ENCODE assay signal across 9 cellular contexts in genomic region chr2:27085062-27085669, GRCh38. TPM values are rescaled to one million over a fixed set of nuclear protein-coding genes. Genes with fewer than 3 reads are reported as not detected.
DNase-seq lines count a peak whose midpoint lies in the region; ATAC-seq, FAIRE-seq and TF ChIP-seq lines count a peak whose summit lies in the region.
"Had no signal": no experiment of that assay in that cellular context is flagged by ENCODE, and none has a peak within 500 bp of the region (broad histone marks: within the 10 kb centered on the region; RNA-seq: fewer than 3 reads in every experiment).

No MANE protein-coding gene starts in this region.

- H3K27ac ChIP-seq in breast epithelium (peak overlapping the region; percentile 74 to 89), mesenchymal stem cell (ENCODE audit: low read length, poor library complexity, severe bottlenecking) (no peak overlapping the region), tibial nerve (peak overlapping the region in 3 of 4 donors; percentile 92 to 95 (median 95))

- H3K36me3 ChIP-seq in breast epithelium (no peaks in the 10 kb centered on the region), mesenchymal stem cell (ENCODE audit: control insufficient read depth in 1 of 2, insufficient read depth in 2 of 2, low read depth in 1 of 2, low read length in 2 of 2) (peaks cover 11 to 14% of the 10 kb centered on the region in 2 experiments), tibial nerve (peaks cover 0 to 14% (median 0%) of the 10 kb centered on the region in 3 donors)

- no peak overlapping the region for H3K14ac ChIP-seq in mesenchymal stem cell (ENCODE audit: low read length in 2 of 2)

- peak overlapping the region; percentile 72 to 86 for H3K18ac ChIP-seq in mesenchymal stem cell (ENCODE audit: low read depth in 1 of 2, low read length in 2 of 2)

- peaks cover 35% of the 10 kb centered on the region for H3K4me1 Mint-ChIP-seq in activated naive CD4-positive, alpha-beta T cell treated with anti-CD3 and anti-CD28 coated beads for 36 hours (ENCODE audit: low read depth)

- H3K9me3 ChIP-seq in breast epithelium (no peaks in the 10 kb centered on the region), mesenchymal stem cell (ENCODE audit: control insufficient read depth, low read length) (no peaks in the 10 kb centered on the region), tibial nerve (no peaks in the 10 kb centered on the region)

- WGBS in mesenchymal stem cell: 66% methylated on average over 10 of the region's 10 CpGs
- WGBS in tibial nerve, 2 donors: 55 to 65% methylated on average over 8 to 10 of the region's 10 CpGs

- H3K27me3 Mint-ChIP-seq in activated naive CD4-positive, alpha-beta T cell treated with anti-CD3 and anti-CD28 coated beads for 36 hours (ENCODE audit: low read depth): no peaks in the 10 kb centered on the region

- H3K27ac Mint-ChIP-seq in activated naive CD4-positive, alpha-beta T cell treated with anti-CD3 and anti-CD28 coated beads for 36 hours: no peak overlapping the region

- H3K27me3 ChIP-seq in breast epithelium: no peaks in the 10 kb centered on the region
- H3K27me3 ChIP-seq in mesenchymal stem cell (ENCODE audit: control insufficient read depth in 1 of 2, insufficient read depth in 1 of 2, low read length in 2 of 2): peaks cover 0 to 8% of the 10 kb centered on the region in 2 experiments
- H3K27me3 ChIP-seq in tibial nerve: no peaks in the 10 kb centered on the region

- peak overlapping the region; percentile 91 for H4K91ac ChIP-seq in mesenchymal stem cell (ENCODE audit: low read length)

- H2BK12ac ChIP-seq in mesenchymal stem cell (ENCODE audit: low read length in 2 of 2): no peak overlapping the region

- no peak for FAIRE-seq in HTR-8/SVneo (lab: Jason Lieb, UNC)

- peaks cover 0 to 18% of the 10 kb centered on the region in 2 donors for H3K4me1 ChIP-seq in breast epithelium
- peaks cover 25% of the 10 kb centered on the region for H3K4me1 ChIP-seq in mesenchymal stem cell (ENCODE audit: control insufficient read depth, insufficient read depth, low read depth, low read length)
- H3K4me1 ChIP-seq in tibial nerve: peaks cover 0 to 46% (median 31%) of the 10 kb centered on the region in 4 donors

- H2BK120ac ChIP-seq in mesenchymal stem cell (ENCODE audit: low read depth, low read length): no peak overlapping the region

- H3K9ac ChIP-seq in mesenchymal stem cell (ENCODE audit: low read length): peak overlapping the region; percentile 89

- no peak for ATAC-seq in HG02678 (IDR thresholded peaks at IDR 0.05; ENCODE audit: unreplicated experiment)

- TF ChIP-seq EP300 in tibial nerve (IDR thresholded peaks at IDR 0.05): no peak

- no peaks in the 10 kb centered on the region for H3K79me1 ChIP-seq in mesenchymal stem cell (replicated peaks; ENCODE audit: low read length, poor library complexity, severe bottlenecking)

- peak overlapping the region; percentile 9 for H2BK15ac ChIP-seq in mesenchymal stem cell (ENCODE audit: low read depth, poor library complexity, severe bottlenecking)

- no peak overlapping the region for H2BK5ac ChIP-seq in mesenchymal stem cell (ENCODE audit: low read depth, low read length, poor library complexity, severe bottlenecking)

- H4K8ac ChIP-seq in mesenchymal stem cell (ENCODE audit: low read length): no peak overlapping the region

- CTCF ChIA-PET in activated naive CD4-positive, alpha-beta T cell treated with anti-CD3 and anti-CD28 coated beads for 36 hours (lab: Charles Lee): interaction anchor here (1.3 to 3.1 kb wide), 3 partner anchors 11 to 35 kb away, joined by 4 to 13 read pairs (median 5); partner anchors contain the start of gene OST4

- no peak overlapping the region for H2AK5ac ChIP-seq in mesenchymal stem cell (ENCODE audit: low read length, severe bottlenecking)

- intact Hi-C loops in activated naive CD4-positive, alpha-beta T cell treated with anti-CD3 and anti-CD28 coated beads for 36 hours (cut with micrococcal nuclease): loop anchor here (5.0 kb wide), 1 partner anchor 47 kb away; the partner anchor contains the start of gene PREB
- intact Hi-C loops in breast epithelium (cut with DNase I; ENCODE audit: low total_unique reads): no loop called here

- peak overlapping the region; percentile 96 for H3K4me2 ChIP-seq in mesenchymal stem cell (ENCODE audit: low read length, poor library complexity, severe bottlenecking)

- DNase-seq in activated naive CD4-positive, alpha-beta T cell treated with anti-CD3 and anti-CD28 coated beads for 36 hours: no peak
- no peak for DNase-seq in activated naive CD4-positive, alpha-beta T cell (lab: John Stamatoyannopoulos, UW)
- no peak for DNase-seq in breast epithelium (ENCODE audit: low spot score in 2 of 2)
- DNase-seq in mesenchymal stem cell: no peak
- DNase-seq in tibial nerve (ENCODE audit: low spot score in 2 of 2): no peak
- DNase-seq in HTR-8/SVneo (ENCODE audit: insufficient read length, low spot score): no peak
- DNase-seq in NCI-H524 treated with DMSO at 0.1 percent for 48 hours (lab: John Stamatoyannopoulos, UW): no peak
- DNase-seq: DMS79 had no signal

- TF ChIP-seq POLR2A in breast epithelium (IDR thresholded peaks at IDR 0.05): no peak
- TF ChIP-seq POLR2A in tibial nerve (IDR thresholded peaks at IDR 0.05): no peak

- H3K9me3 Mint-ChIP-seq in activated naive CD4-positive, alpha-beta T cell treated with anti-CD3 and anti-CD28 coated beads for 36 hours: no peaks in the 10 kb centered on the region

- H3K4ac ChIP-seq in mesenchymal stem cell (ENCODE audit: low read depth in 1 of 2, low read length in 2 of 2): peak overlapping the region; percentile 37 to 78

- H2AFZ ChIP-seq in mesenchymal stem cell (ENCODE audit: low read depth, low read length): no peak overlapping the region

- TF ChIP-seq CTCF in breast epithelium (IDR thresholded peaks at IDR 0.05): no peak
- no peak for TF ChIP-seq CTCF in tibial nerve (IDR thresholded peaks at IDR 0.05)

- H3K4me3 Mint-ChIP-seq in activated naive CD4-positive, alpha-beta T cell treated with anti-CD3 and anti-CD28 coated beads for 36 hours: peak overlapping the region; percentile 81

- H3K36me3 Mint-ChIP-seq in activated naive CD4-positive, alpha-beta T cell treated with anti-CD3 and anti-CD28 coated beads for 36 hours (ENCODE audit: low read depth): peaks cover 2% of the 10 kb centered on the region

- peak overlapping the region; percentile 68 to 75 (median 74) for H3K4me3 ChIP-seq in breast epithelium
- H3K4me3 ChIP-seq in mesenchymal stem cell (ENCODE audit: insufficient read depth in 1 of 2, low read depth in 1 of 2, low read length in 2 of 2): peak overlapping the region; percentile 63 to 79
- peak overlapping the region; percentile 68 to 82 (median 72) for H3K4me3 ChIP-seq in tibial nerve

- no peak overlapping the region for H3K23ac ChIP-seq in mesenchymal stem cell (ENCODE audit: low read length in 2 of 2)

RNA-seq across cellular contexts. Expression of gene KHK, which starts 1.4 kb away (rescaled TPM):
- 10 to 100 TPM in 1 of 2 experiments, 1 to 10 TPM in 1; 9.5 to 10.2 TPM for total RNA-seq in activated naive CD4-positive, alpha-beta T cell treated with anti-CD3 and anti-CD28 coated beads for 36 hours
- 1 to 10 TPM; 2.2 to 4.1 (median 3.6) TPM for total RNA-seq in breast epithelium
- 0.29 TPM for polyA plus RNA-seq in mesenchymal stem cell (2013, experiment 1 of 2)
- 0.38 TPM for polyA plus RNA-seq in mesenchymal stem cell (2013, experiment 2 of 2)
- total RNA-seq in tibial nerve: 10 to 100 TPM in 2 of 4 donors, 1 to 10 TPM in 2; 5.1 to 12.2 (median 9.1) TPM

RNA-seq across cellular contexts. Expression of gene EMILIN1, which starts 6.8 kb away (rescaled TPM):
- total RNA-seq in activated naive CD4-positive, alpha-beta T cell treated with anti-CD3 and anti-CD28 coated beads for 36 hours: under 1 TPM; 0.15 to 0.29 TPM
- 10 to 100 TPM; 25.6 to 94.7 (median 26.9) TPM for total RNA-seq in breast epithelium
- 122 TPM for polyA plus RNA-seq in mesenchymal stem cell (2013, experiment 1 of 2)
- polyA plus RNA-seq in mesenchymal stem cell (2013, experiment 2 of 2): 129 TPM
- total RNA-seq in tibial nerve: 10 to 100 TPM; 56.6 to 95.1 (median 70.1) TPM

RNA-seq across cellular contexts. Expression of gene OST4, which starts 13.7 kb away (rescaled TPM):
- total RNA-seq in activated naive CD4-positive, alpha-beta T cell treated with anti-CD3 and anti-CD28 coated beads for 36 hours: 100 to 1,000 TPM; 257 to 282 TPM
- 100 to 1,000 TPM; 271 to 309 (median 281) TPM for total RNA-seq in breast epithelium
- polyA plus RNA-seq in mesenchymal stem cell (2013, experiment 1 of 2): 1,831 TPM
- 1,802 TPM for polyA plus RNA-seq in mesenchymal stem cell (2013, experiment 2 of 2)
- 100 to 1,000 TPM; 111 to 217 (median 166) TPM for total RNA-seq in tibial nerve

RNA-seq across cellular contexts. Expression of gene AGBL5, which starts 33.7 kb away (rescaled TPM):
- 10 to 100 TPM; 19.1 to 19.7 TPM for total RNA-seq in activated naive CD4-positive, alpha-beta T cell treated with anti-CD3 and anti-CD28 coated beads for 36 hours
- total RNA-seq in breast epithelium: 10 to 100 TPM; 12.5 to 21.5 (median 16.1) TPM
- polyA plus RNA-seq in mesenchymal stem cell (2013, experiment 1 of 2): 18.2 TPM
- 17.4 TPM for polyA plus RNA-seq in mesenchymal stem cell (2013, experiment 2 of 2)
- 10 to 100 TPM; 12.1 to 14.4 (median 14.3) TPM for total RNA-seq in tibial nerve

RNA-seq across cellular contexts. Expression of gene CGREF1, which starts 33.8 kb away (rescaled TPM):
- total RNA-seq in activated naive CD4-positive, alpha-beta T cell treated with anti-CD3 and anti-CD28 coated beads for 36 hours: 1 to 10 TPM; 5.8 to 6.6 TPM
- total RNA-seq in breast epithelium: 10 to 100 TPM in 1 of 3 donors, 1 to 10 TPM in 2; 3.2 to 16.4 (median 3.4) TPM
- 0.68 TPM for polyA plus RNA-seq in mesenchymal stem cell (2013, experiment 1 of 2)
- 0.84 TPM for polyA plus RNA-seq in mesenchymal stem cell (2013, experiment 2 of 2)
- 10 to 100 TPM in 1 of 4 donors, 1 to 10 TPM in 3; 2.8 to 15.9 (median 8.4) TPM for total RNA-seq in tibial nerve

Comparison
In these comparisons a context has a peak if more than half of its experiments do, and no peak if none do; other contexts are left out.
1. RNA of gene EMILIN1, which starts 6.8 kb away (total RNA-seq): 56.6 to 95.1 TPM in tibial nerve and 25.6 to 94.7 TPM in breast epithelium; 0.15 to 0.29 TPM in activated naive CD4-positive, alpha-beta T cell treated with anti-CD3 and anti-CD28 coated beads for 36 hours; every median in the first group is over 10 times any median in the second.
2. Peak in every context shown above with its lines, with median percentiles within 50 percentile points of each other: H3K4me3 ChIP-seq.